ENCODE assay signal across 9 cellular contexts in genomic region chr22:19631899-19632670, GRCh38.
DNase-seq lines count a peak whose midpoint lies in the region; ATAC-seq, FAIRE-seq and TF ChIP-seq lines count a peak whose summit lies in the region.
"Had no signal": no experiment of that assay in that cellular context is flagged by ENCODE, and none has a peak within 500 bp of the region (broad histone marks: within the 10 kb centered on the region; RNA-seq: fewer than 3 reads in every experiment).

No MANE protein-coding gene starts in this region.

- no peak overlapping the region for H3K27ac ChIP-seq in VCaP
- H3K27ac ChIP-seq: Peyer's patch had no signal

- peak; percentile 28 for FAIRE-seq in HTR-8/SVneo (lab: Jason Lieb, UNC)

- peak; percentile 87 for DNase-seq in DMS 273 (lab: John Stamatoyannopoulos, UW; ENCODE audit: unreplicated experiment)
- peak; percentile 21 for DNase-seq in HTR-8/SVneo (ENCODE audit: insufficient read length, low spot score)
- DNase-seq in inferior parietal cortex (ENCODE audit: extremely low spot score), result peak; percentile 34
- DNase-seq in effector CD4-positive, alpha-beta T cell, result no peak
- no peak for DNase-seq in NCI-H187 (lab: John Stamatoyannopoulos, UW)

- peak; percentile 72 for TF ChIP-seq CTCF in VCaP (conservative IDR thresholded peaks at IDR 0.05)

- ATAC-seq in GM21825 (IDR thresholded peaks at IDR 0.05; ENCODE audit: unreplicated experiment) (no peak), HG02973 (IDR thresholded peaks at IDR 0.05; ENCODE audit: unreplicated experiment) (no peak)

Comparison
In these comparisons a context has a peak if more than half of its experiments do, and no peak if none do; other contexts are left out.
1. DNase-seq: peak in DMS 273 (single experiment), HTR-8/SVneo (single experiment) and inferior parietal cortex (single experiment); none in effector CD4-positive, alpha-beta T cell (single experiment) and NCI-H187 (0 of 2).